In genomic region chr19:21328402-21328801, GRCh38 we compare ENCODE assay signal across 8 cellular contexts. TPM values are rescaled to one million over a fixed set of nuclear protein-coding genes. Genes with fewer than 3 reads are reported as not detected.
DNase-seq lines count a peak whose midpoint lies in the region; ATAC-seq and TF ChIP-seq lines count a peak whose summit lies in the region.

No MANE protein-coding gene starts in this region.

- H3K9me3 Mint-ChIP-seq in activated naive CD4-positive, alpha-beta T cell treated with anti-CD3 and anti-CD28 coated beads, Interleukin-2, amount 10 ng/mL, durations not matched to agents 7 days and 5 days, result peaks cover 30% of the 10 kb centered on the region

- no peak for ATAC-seq in activated CD4-positive, CD25-positive, alpha-beta regulatory T cell treated with anti-CD3 and anti-CD28 coated beads, Interleukin-2, amount 50 U/mL, for 24 hours

- DNase-seq in activated naive CD4-positive, alpha-beta T cell treated with anti-CD3 and anti-CD28 coated beads, Interleukin-2, amount 10 ng/mL, durations not matched to agents 7 days and 5 days, result no peak
- no peak for DNase-seq in activated naive CD4-positive, alpha-beta T cell treated with anti-CD3 and anti-CD28 coated beads, Interleukin-2, amount 50 U/mL, for 16 hours
- DNase-seq in SK-N-MC (ENCODE audit: low read depth, low spot score) (no peak), esophagus squamous epithelium (lab: John Stamatoyannopoulos, UW) (no peak), COLO829 (ENCODE audit: low spot score) (no peak), DMS153 (lab: John Stamatoyannopoulos, UW) (no peak)

- peak overlapping the region; percentile 88 for H3K9ac ChIP-seq in SK-N-MC (ENCODE audit: insufficient read length)

- 5 to 9% methylated on average over 6 of the region's 6 CpGs for WGBS in esophagus squamous epithelium, 2 donors

- intact Hi-C loops in esophagus squamous epithelium (cut with DNase I), result no loop called here

- H3K36me3 Mint-ChIP-seq in activated naive CD4-positive, alpha-beta T cell treated with anti-CD3 and anti-CD28 coated beads, Interleukin-2, amount 10 ng/mL, durations not matched to agents 7 days and 5 days, result peaks cover 51% of the 10 kb centered on the region

- H3K4me3 Mint-ChIP-seq in activated naive CD4-positive, alpha-beta T cell treated with anti-CD3 and anti-CD28 coated beads, Interleukin-2, amount 10 ng/mL, durations not matched to agents 7 days and 5 days, result peak overlapping the region; percentile 98

- H3K4me1 ChIP-seq in esophagus squamous epithelium (peaks cover 0 to 25% (median 5%) of the 10 kb centered on the region in 3 donors), neuron (ENCODE audit: insufficient read depth, low read length) (peaks cover 7% of the 10 kb centered on the region)

- no peak for TF ChIP-seq CTCF in esophagus squamous epithelium (IDR thresholded peaks at IDR 0.05)

- H3K4me3 ChIP-seq in SK-N-MC (peak overlapping the region; percentile 95), esophagus squamous epithelium (peak overlapping the region; percentile 50 to 82 (median 81)), neuron (ENCODE audit: low read length) (peak overlapping the region; percentile 92)

- peak overlapping the region; percentile 99 for H3K27ac Mint-ChIP-seq in activated naive CD4-positive, alpha-beta T cell treated with anti-CD3 and anti-CD28 coated beads, Interleukin-2, amount 10 ng/mL, durations not matched to agents 7 days and 5 days

- CTCF ChIA-PET in activated naive CD4-positive, alpha-beta T cell treated with anti-CD3 and anti-CD28 coated beads, Interleukin-2, amount 10 ng/mL, durations not matched to agents 7 days and 5 days (lab: Charles Lee), result interaction anchor here (0.6 kb wide), 1 partner anchor 31 kb away, joined by 4 read pairs; the partner anchor contains the start of gene ZNF738

- H3K27me3 Mint-ChIP-seq in activated naive CD4-positive, alpha-beta T cell treated with anti-CD3 and anti-CD28 coated beads, Interleukin-2, amount 10 ng/mL, durations not matched to agents 7 days and 5 days, result no peaks in the 10 kb centered on the region

- H3K27me3 ChIP-seq in esophagus squamous epithelium (no peaks in the 10 kb centered on the region), neuron (ENCODE audit: insufficient read depth, low read length) (no peaks in the 10 kb centered on the region)

- peaks cover 38% of the 10 kb centered on the region for H3K4me1 Mint-ChIP-seq in activated naive CD4-positive, alpha-beta T cell treated with anti-CD3 and anti-CD28 coated beads, Interleukin-2, amount 10 ng/mL, durations not matched to agents 7 days and 5 days

- H3K9me3 ChIP-seq in SK-N-MC (ENCODE audit: low read depth, low read length) (peaks cover 4% of the 10 kb centered on the region; the same call in 1 of the 2 replicates), esophagus squamous epithelium (peaks cover 0 to 9% (median 0%) of the 10 kb centered on the region in 3 donors), neuron (ENCODE audit: low read length) (peaks cover 12% of the 10 kb centered on the region)

- H3K27ac ChIP-seq in SK-N-MC (peak overlapping the region; percentile 85; the same call in 1 of the 2 replicates), esophagus squamous epithelium (peak overlapping the region; percentile 92 to 98 (median 96))

- peak overlapping the region; percentile 77 for H2AFZ ChIP-seq in neuron (ENCODE audit: low read depth, low read length)

- no peak for TF ChIP-seq POLR2A in esophagus squamous epithelium (IDR thresholded peaks at IDR 0.05)

- H3K36me3 ChIP-seq in SK-N-MC (ENCODE audit: insufficient read depth, low read length), result peaks cover 18% of the 10 kb centered on the region
- H3K36me3 ChIP-seq in esophagus squamous epithelium, result peaks cover 0 to 40% (median 0%) of the 10 kb centered on the region in 3 donors
- peaks cover 18% of the 10 kb centered on the region for H3K36me3 ChIP-seq in neuron (ENCODE audit: insufficient read depth, low read length)

RNA-seq across cellular contexts. Expression of gene ZNF708, which starts 0.8 kb away (rescaled TPM):
- 1 to 10 TPM; 3.0 to 8.6 (median 4.2) TPM for total RNA-seq in esophagus squamous epithelium

RNA-seq across cellular contexts. Expression of gene ZNF738, which starts 30.4 kb away (rescaled TPM):
- total RNA-seq in esophagus squamous epithelium, result 1 to 10 TPM; 2.2 to 4.1 (median 3.3) TPM
